ENCODE assay signal across 23 cellular contexts in genomic region chr3:52544937-52545336, GRCh38. TPM values are rescaled to one million over a fixed set of nuclear protein-coding genes. Genes with fewer than 3 reads are reported as not detected.
A peak's percentile ranks its signal among the peaks of the same experiment; 100 is the strongest.
DNase-seq lines count a peak whose midpoint lies in the region; ATAC-seq, FAIRE-seq and TF ChIP-seq lines count a peak whose summit lies in the region.
"Had no signal": no experiment of that assay in that cellular context is flagged by ENCODE, and none has a peak within 500 bp of the region (broad histone marks: within the 10 kb centered on the region; RNA-seq: fewer than 3 reads in every experiment).

No MANE protein-coding gene starts in this region.

- no peak overlapping the region for H3K4me2 ChIP-seq in keratinocyte (ENCODE audit: control insufficient read depth, extremely low read depth, insufficient read depth, low read depth, low read length)

- DNase-seq in cardiac muscle cell (ENCODE audit: low read depth in 1 of 2, low spot score in 1 of 2): no peak
- DNase-seq in right atrium auricular region (ENCODE audit: low spot score): no peak
- DNase-seq in RWPE1 (ENCODE audit: low spot score): no peak
- DNase-seq in keratinocyte (ENCODE audit: low read depth, low spot score): no peak
- no peak for DNase-seq in GM19240 (ENCODE audit: insufficient read length, low spot score)
- DNase-seq: activated CD4-positive, CD25-positive, alpha-beta regulatory T cell; IMR-90; NCI-H1417 treated with DMSO at 0.1 percent for 48 hours; NCI-H2107; NCI-H510A treated with DMSO at 0.1 percent for 48 hours had no signal

- H4K20me1 ChIP-seq in keratinocyte (ENCODE audit: control insufficient read depth, extremely low read depth, insufficient read depth, low read length): no peaks in the 10 kb centered on the region

- no peak for TF ChIP-seq CTCF in cardiac muscle cell (IDR thresholded peaks at IDR 0.05; ENCODE audit: low read depth, low read length)
- TF ChIP-seq CTCF in right atrium auricular region (IDR thresholded peaks at IDR 0.05): no peak
- no peak for TF ChIP-seq CTCF in RWPE1 (conservative IDR thresholded peaks at IDR 0.05; ENCODE audit: low read depth)
- TF ChIP-seq CTCF in keratinocyte (optimal IDR thresholded peaks at IDR 0.05 in 1 of 3, IDR thresholded peaks at IDR 0.05 in 1 of 3, conservative IDR thresholded peaks at IDR 0.05 in 1 of 3; ENCODE audit: extremely low read depth in 1 of 3, insufficient read depth in 2 of 3, low read length in 3 of 3): no peak

- H3K4me3 Mint-ChIP-seq in stimulated activated memory B cell treated with anti-CD40 and anti-IgM and Interleukin-4, amounts not matched to agents 10 μg/mL and 1 μg/mL and 100 μg/mL, for 72 hours: no peak overlapping the region
- H3K4me3 Mint-ChIP-seq: activated T-helper 1 cell treated with anti-CD3 and anti-CD28 coated beads, Interleukin-12 subunit alpha, Interleukin-12 subunit beta, Interleukin-2, Interleukin-4 antibody, amounts not matched to agents 30 ng/mL and 10 ng/mL and 1 ng/mL, durations not matched to agents 14 hours and 24 hours and 36 hours; mesothelial cell of epicardium had no signal

- H3K4me1 Mint-ChIP-seq in stimulated activated memory B cell treated with anti-CD40 and anti-IgM and Interleukin-4, amounts not matched to agents 10 μg/mL and 1 μg/mL and 100 μg/mL, for 72 hours: peaks cover 2% of the 10 kb centered on the region

- CTCF ChIA-PET in RWPE1 (lab: Yijun Ruan, JAX): no interaction called here

- dilution Hi-C loops in keratinocyte (cut with MboI; ENCODE audit: extremely low pct_ligation_motif_present, low sequenced_read_pairs): no loop called here

- H3K36me3 Mint-ChIP-seq in stimulated activated memory B cell treated with anti-CD40 and anti-IgM and Interleukin-4, amounts not matched to agents 10 μg/mL and 1 μg/mL and 100 μg/mL, for 72 hours: peaks cover 13% of the 10 kb centered on the region

- H3K27me3 ChIP-seq in cardiac muscle cell (no peaks in the 10 kb centered on the region), right atrium auricular region (no peaks in the 10 kb centered on the region), keratinocyte (ENCODE audit: control insufficient read depth, extremely low read depth, insufficient read depth, low read length) (no peaks in the 10 kb centered on the region)

- peak overlapping the region; percentile 35 for H3K27ac Mint-ChIP-seq in stimulated activated memory B cell treated with anti-CD40 and anti-IgM and Interleukin-4, amounts not matched to agents 10 μg/mL and 1 μg/mL and 100 μg/mL, for 72 hours
- H3K27ac Mint-ChIP-seq: activated T-helper 1 cell treated with anti-CD3 and anti-CD28 coated beads, Interleukin-12 subunit alpha, Interleukin-12 subunit beta, Interleukin-2, Interleukin-4 antibody, amounts not matched to agents 30 ng/mL and 10 ng/mL and 1 ng/mL, durations not matched to agents 14 hours and 24 hours and 36 hours; mesothelial cell of epicardium had no signal

- H3K36me3 ChIP-seq in cardiac muscle cell: peaks cover 26% of the 10 kb centered on the region
- peaks cover 50% of the 10 kb centered on the region for H3K36me3 ChIP-seq in right atrium auricular region
- H3K36me3 ChIP-seq in keratinocyte (ENCODE audit: control insufficient read depth in 2 of 2, extremely low read depth in 1 of 2, insufficient read depth in 2 of 2, low read length in 2 of 2): peaks cover 9 to 19% of the 10 kb centered on the region in 2 experiments
- H3K36me3 ChIP-seq: prostate gland had no signal

- H3K9ac ChIP-seq in keratinocyte (ENCODE audit: control insufficient read depth, extremely low read depth, insufficient read depth, low read length): no peak overlapping the region

- H3K4me1 ChIP-seq in cardiac muscle cell (ENCODE audit: low read depth): no peaks in the 10 kb centered on the region
- H3K4me1 ChIP-seq in right atrium auricular region: peaks cover 0 to 9% of the 10 kb centered on the region in 2 donors
- H3K4me1 ChIP-seq in keratinocyte (ENCODE audit: control insufficient read depth, extremely low read depth, insufficient read depth, low read length): no peaks in the 10 kb centered on the region

- peak; percentile 34 for FAIRE-seq in keratinocyte (lab: Jason Lieb, UNC)
- FAIRE-seq: H54, RCC 7860 had no signal

- H3K27me3 Mint-ChIP-seq in stimulated activated memory B cell treated with anti-CD40 and anti-IgM and Interleukin-4, amounts not matched to agents 10 μg/mL and 1 μg/mL and 100 μg/mL, for 72 hours: no peaks in the 10 kb centered on the region

- H3K9me1 ChIP-seq in keratinocyte (ENCODE audit: control insufficient read depth, extremely low read depth, insufficient read depth, low read length): no peaks in the 10 kb centered on the region

- H3K9me3 ChIP-seq in cardiac muscle cell (ENCODE audit: low read depth): no peaks in the 10 kb centered on the region
- no peaks in the 10 kb centered on the region for H3K9me3 ChIP-seq in right atrium auricular region
- no peaks in the 10 kb centered on the region for H3K9me3 ChIP-seq in keratinocyte (ENCODE audit: control insufficient read depth, low read depth, low read length)
- H3K9me3 ChIP-seq: prostate gland, thoracic aorta had no signal

- H3K27ac ChIP-seq in cardiac muscle cell (peak overlapping the region; percentile 31), right atrium auricular region (no peak overlapping the region), RWPE1 (0 out of 2 replicates have a peak overlapping the region, but pooled peaks have one; percentile 32), keratinocyte (ENCODE audit: control insufficient read depth, insufficient read depth, low read length) (no peak overlapping the region)
- H3K27ac ChIP-seq: C4-2B, prostate gland, SK-N-MC, thoracic aorta had no signal

- no peak for ATAC-seq in stimulated activated memory B cell treated with anti-CD40 and anti-IgM and Interleukin-4, amounts not matched to agents 10 μg/mL and 1 μg/mL and 100 μg/mL, for 72 hours
- ATAC-seq in GM21360 (IDR thresholded peaks at IDR 0.05; ENCODE audit: unreplicated experiment): no peak
- ATAC-seq in HG02981 (IDR thresholded peaks at IDR 0.05; ENCODE audit: unreplicated experiment): no peak
- ATAC-seq: activated naive CD4-positive, alpha-beta T cell treated with anti-CD3 and anti-CD28 coated beads, Interleukin-2, amount 50 U/mL, for 72 hours had no signal

- no peak overlapping the region for H3K4me3 ChIP-seq in cardiac muscle cell
- H3K4me3 ChIP-seq in right atrium auricular region: no peak overlapping the region
- H3K4me3 ChIP-seq in keratinocyte (ENCODE audit: control insufficient read depth in 2 of 3, extremely low read depth in 1 of 3, insufficient read depth in 2 of 3, low read depth in 1 of 3, low read length in 3 of 3): no peak overlapping the region
- H3K4me3 ChIP-seq: prostate gland, SK-N-MC, thoracic aorta had no signal

- no peaks in the 10 kb centered on the region for H3K9me3 Mint-ChIP-seq in stimulated activated memory B cell treated with anti-CD40 and anti-IgM and Interleukin-4, amounts not matched to agents 10 μg/mL and 1 μg/mL and 100 μg/mL, for 72 hours
- H3K9me3 Mint-ChIP-seq: activated naive CD4-positive, alpha-beta T cell treated with anti-CD3 and anti-CD28 coated beads, Interleukin-2, amount 50 U/mL, for 72 hours; activated T-helper 1 cell treated with anti-CD3 and anti-CD28 coated beads, Interleukin-12 subunit alpha, Interleukin-12 subunit beta, Interleukin-2, Interleukin-4 antibody, amounts not matched to agents 30 ng/mL and 10 ng/mL and 1 ng/mL, durations not matched to agents 14 hours and 24 hours and 36 hours; mesothelial cell of epicardium had no signal

- H3K79me2 ChIP-seq in keratinocyte (ENCODE audit: control insufficient read depth, insufficient read depth, low read length): peaks cover 6% of the 10 kb centered on the region

- H2AFZ ChIP-seq in keratinocyte (ENCODE audit: control insufficient read depth, low read length): no peak overlapping the region

- POLR2A ChIA-PET in RWPE1 (lab: Yijun Ruan, JAX; ENCODE audit: low non-redundant PET): no interaction called here

RNA-seq across cellular contexts. Expression of gene UQCC5, which starts 8.5 kb away (rescaled TPM):
- total RNA-seq in cardiac muscle cell (1.0 and 23.8 TPM in 2 replicates), right atrium auricular region (1 to 10 TPM; 1.2 to 3.1 TPM)
- polyA plus RNA-seq in cardiac muscle cell (64.7 and 89.3 TPM in 2 replicates), keratinocyte (20.0 to 28.0 TPM (median 26.0 TPM) in 3 replicates)
- polyA plus RNA-seq in keratinocyte (2011; ENCODE audit: low read depth): 14.1 TPM
- 2.1 and 6.8 TPM in 2 replicates for polyA plus RNA-seq in keratinocyte (2011; cell fraction: cytosol; rRNA removed)
- polyA plus RNA-seq in keratinocyte (2011; cell fraction: nucleus; rRNA removed): 8.5 and 14.4 TPM in 2 replicates
- 43.4 and 78.1 TPM in 2 replicates for polyA plus RNA-seq in keratinocyte (2012; ENCODE audit: low replicate concordance)
- 1.6 to 8.4 TPM (median 2.4 TPM) in 3 replicates for polyA minus RNA-seq in keratinocyte
- polyA minus RNA-seq in keratinocyte (2011; cell fraction: cytosol; rRNA and poly(A)+ RNA removed): 58.5 TPM
- polyA minus RNA-seq in keratinocyte (2011; cell fraction: nucleus; rRNA and poly(A)+ RNA removed): 1.5 and 3.5 TPM in 2 replicates

RNA-seq across cellular contexts. Expression of gene NT5DC2, which starts 11.3 kb away (rescaled TPM):
- 214 and 233 TPM in 2 replicates for total RNA-seq in cardiac muscle cell
- 113 and 120 TPM in 2 replicates for polyA plus RNA-seq in cardiac muscle cell
- 100 to 1,000 TPM in 1 of 2 donors, 10 to 100 TPM in 1; 94.0 to 146 TPM for total RNA-seq in right atrium auricular region
- 54.7 to 63.3 TPM (median 55.0 TPM) in 3 replicates for polyA plus RNA-seq in keratinocyte
- 18.0 TPM for polyA plus RNA-seq in keratinocyte (2011; ENCODE audit: low read depth)
- 36.7 and 49.5 TPM in 2 replicates for polyA plus RNA-seq in keratinocyte (2011; cell fraction: cytosol; rRNA removed)
- polyA plus RNA-seq in keratinocyte (2011; cell fraction: nucleus; rRNA removed): 32.6 and 42.1 TPM in 2 replicates
- 26.3 and 80.4 TPM in 2 replicates for polyA plus RNA-seq in keratinocyte (2012; ENCODE audit: low replicate concordance)
- polyA minus RNA-seq in keratinocyte: 68.2 to 233 TPM (median 73.7 TPM) in 3 replicates
- 75.6 TPM for polyA minus RNA-seq in keratinocyte (2011; cell fraction: cytosol; rRNA and poly(A)+ RNA removed)
- polyA minus RNA-seq in keratinocyte (2011; cell fraction: nucleus; rRNA and poly(A)+ RNA removed): 13.7 and 21.6 TPM in 2 replicates

RNA-seq across cellular contexts. Expression of gene STAB1, which starts 49.8 kb away (rescaled TPM):
- total RNA-seq in cardiac muscle cell: 0.81 and 2.2 TPM in 2 replicates
- polyA plus RNA-seq in cardiac muscle cell: 0.91 TPM in 1 of 2 replicates, not detected in the other
- 10 to 100 TPM; 46.5 to 62.6 TPM for total RNA-seq in right atrium auricular region
- 0.02 TPM in 1 of 3 replicates, not detected in the others for polyA plus RNA-seq in keratinocyte
- polyA plus RNA-seq in keratinocyte (2011; ENCODE audit: low read depth): 0.36 TPM
- polyA plus RNA-seq in keratinocyte (2011; cell fraction: cytosol; rRNA removed): not detected in 2 replicates
- polyA plus RNA-seq in keratinocyte (2011; cell fraction: nucleus; rRNA removed): 0.11 and 0.12 TPM in 2 replicates
- polyA plus RNA-seq in keratinocyte (2012; ENCODE audit: low replicate concordance): not detected in 2 replicates
- polyA minus RNA-seq in keratinocyte: not detected in 3 replicates
- not detected for polyA minus RNA-seq in keratinocyte (2011; cell fraction: cytosol; rRNA and poly(A)+ RNA removed)
- 0.32 TPM in 1 of 2 replicates, not detected in the other for polyA minus RNA-seq in keratinocyte (2011; cell fraction: nucleus; rRNA and poly(A)+ RNA removed)
- total RNA-seq: G401, IMR-90 had no signal
- polyA plus RNA-seq: IMR-90 had no signal

Comparison
In these comparisons a context has a peak if more than half of its experiments do, and no peak if none do; other contexts are left out.
1. H3K27ac ChIP-seq: peak in cardiac muscle cell (single experiment) and RWPE1 (single experiment); none in right atrium auricular region (0 of 2) and keratinocyte (single experiment).
2. RNA of gene STAB1, which starts 49.8 kb away (total RNA-seq): 46.5 to 62.6 TPM in right atrium auricular region; 0.81 to 2.2 TPM in cardiac muscle cell; every median in the first group is over 10 times any median in the second.